Comparison of ENCODE assay signal across 18 cellular contexts in the genomic region with DNA sequence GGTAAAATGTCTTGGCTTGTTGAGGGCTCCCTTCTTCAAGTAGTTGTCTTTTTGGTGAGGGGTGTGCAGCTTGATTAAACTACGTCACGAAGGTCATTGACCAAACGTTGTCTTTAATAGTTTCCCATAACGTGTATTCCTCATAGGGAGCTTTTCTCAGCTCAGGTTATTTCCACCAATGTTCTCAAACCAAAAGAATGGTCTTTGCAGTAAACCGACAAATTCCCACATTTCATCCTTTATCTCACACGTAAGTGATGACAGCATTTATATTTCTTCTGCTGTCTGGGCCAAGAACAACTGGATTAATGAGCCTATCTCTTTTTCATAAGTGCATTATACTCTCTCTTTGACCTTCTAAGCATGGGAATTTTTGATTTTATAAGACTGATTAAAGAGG.
"Had no signal": no experiment of that assay in that cellular context is flagged by ENCODE, and none has a peak within 500 bp of the region (broad histone marks: within the 10 kb centered on the region; RNA-seq: fewer than 3 reads in every experiment).

No MANE protein-coding gene starts in this region.

- DNase-seq: activated CD4-positive, alpha-beta memory T cell treated with anti-CD3 and anti-CD28 coated beads, Interleukin-2, amount 10 ng/mL, durations not matched to agents 7 days and 5 days; activated CD4-positive, alpha-beta T cell treated with anti-CD3 and anti-CD28 coated beads for 48 hours; activated CD4-positive, CD25-positive, alpha-beta regulatory T cell; activated CD8-positive, alpha-beta memory T cell treated with anti-CD3 and anti-CD28 coated beads, Interleukin-2, amount 10 ng/mL, durations not matched to agents 7 days and 5 days; activated naive CD4-positive, alpha-beta T cell treated with Interleukin-2 at 50 U/mL for 16 hours; activated naive CD8-positive, alpha-beta T cell treated with anti-CD3 and anti-CD28 coated beads, Interleukin-2, amount 10 ng/mL, durations not matched to agents 7 days and 5 days; effector memory CD4-positive, alpha-beta T cell; glutamatergic neuron; kidney; left lung; SHP77 treated with DMSO at 0.1 percent for 48 hours; stimulated activated CD4-positive, alpha-beta T cell treated with anti-CD3 and anti-CD28 coated beads, Interleukin-4, amount 100 ng/mL, for 4 hours; stimulated activated naive CD4-positive, alpha-beta T cell; T-helper 1 cell; T-helper 9 cell; upper lobe of left lung had no signal

- H3K27ac ChIP-seq: neural progenitor cell had no signal

- H3K4me3 ChIP-seq: esophagus muscularis mucosa, left lung, neural progenitor cell, upper lobe of left lung had no signal

- ATAC-seq: activated CD8-positive, alpha-beta memory T cell treated with anti-CD3 and anti-CD28 coated beads, Interleukin-2, amount 10 ng/mL, durations not matched to agents 7 days and 5 days; left lung had no signal

- H3K9me3 ChIP-seq: esophagus muscularis mucosa, upper lobe of left lung had no signal

- H3K27me3 ChIP-seq: esophagus muscularis mucosa, left lung, neural progenitor cell, upper lobe of left lung had no signal

- H3K36me3 ChIP-seq: esophagus muscularis mucosa, left lung, neural progenitor cell, upper lobe of left lung had no signal
